Comparison of ENCODE assay signal across 8 cellular contexts in the genomic region with DNA sequence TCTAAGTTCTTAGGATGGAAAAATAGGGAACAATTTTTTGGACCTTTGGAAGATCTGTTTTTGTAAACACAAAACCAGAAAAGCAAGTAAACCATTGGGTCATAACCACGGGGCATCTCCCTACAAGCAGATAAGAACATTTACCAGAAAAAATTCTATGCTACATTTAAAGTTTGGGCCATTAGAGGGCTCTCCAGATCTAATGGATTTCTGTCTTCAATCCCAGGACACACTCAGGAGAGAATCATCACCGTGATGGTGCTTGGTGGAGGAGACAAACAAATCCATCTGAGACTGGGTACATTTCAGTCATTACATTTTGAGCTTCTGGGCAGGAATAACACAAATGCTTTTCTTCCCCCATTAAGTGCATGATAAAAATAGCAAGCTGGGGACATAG.
DNase-seq lines count a peak whose midpoint lies in the region; ATAC-seq, FAIRE-seq and TF ChIP-seq lines count a peak whose summit lies in the region.

No MANE protein-coding gene starts in this region.

- no peak overlapping the region for H3K27ac Mint-ChIP-seq in T-helper 17 cell

- H2AFZ ChIP-seq in mesenchymal stem cell (ENCODE audit: low read depth, low read length) = no peak overlapping the region

- H2AK5ac ChIP-seq in mesenchymal stem cell (ENCODE audit: low read length, severe bottlenecking) = no peak overlapping the region

- no peak overlapping the region for H3K27ac ChIP-seq in mesenchymal stem cell (ENCODE audit: low read length, poor library complexity, severe bottlenecking)

- WGBS in mesenchymal stem cell = 0% methylated on average over 1 of the region's 2 CpGs

- peaks cover 3% of the 10 kb centered on the region for H3K4me1 Mint-ChIP-seq in T-helper 17 cell

- no peak overlapping the region for H2BK5ac ChIP-seq in mesenchymal stem cell (ENCODE audit: low read depth, low read length, poor library complexity, severe bottlenecking)

- no peak overlapping the region for H4K91ac ChIP-seq in mesenchymal stem cell (ENCODE audit: low read length)

- H3K36me3 Mint-ChIP-seq in T-helper 17 cell (ENCODE audit: low read depth) = no peaks in the 10 kb centered on the region

- H3K27me3 ChIP-seq in bronchial epithelial cell (ENCODE audit: control insufficient read depth, insufficient read depth, low read length) (no peaks in the 10 kb centered on the region), mesenchymal stem cell (ENCODE audit: control insufficient read depth in 1 of 2, insufficient read depth in 1 of 2, low read length in 2 of 2) (no peaks in the 10 kb centered on the region)

- no peak overlapping the region for H2BK120ac ChIP-seq in mesenchymal stem cell (ENCODE audit: low read depth, low read length)

- TF ChIP-seq CTCF in bronchial epithelial cell (IDR thresholded peaks at IDR 0.05; ENCODE audit: insufficient read depth, low read length, severe bottlenecking) = peak; percentile 34

- H3K14ac ChIP-seq in mesenchymal stem cell (ENCODE audit: low read length in 2 of 2) = no peak overlapping the region

- no peak overlapping the region for H2BK12ac ChIP-seq in mesenchymal stem cell (ENCODE audit: low read length in 2 of 2)

- no peak overlapping the region for H2BK15ac ChIP-seq in mesenchymal stem cell (ENCODE audit: low read depth, poor library complexity, severe bottlenecking)

- no peak for ATAC-seq in GM21576 (IDR thresholded peaks at IDR 0.05; ENCODE audit: unreplicated experiment)
- no peak for ATAC-seq in T-helper 17 cell

- no peaks in the 10 kb centered on the region for H3K36me3 ChIP-seq in bronchial epithelial cell (ENCODE audit: control insufficient read depth, insufficient read depth, low read length)
- H3K36me3 ChIP-seq in mesenchymal stem cell (ENCODE audit: control insufficient read depth in 1 of 2, insufficient read depth in 2 of 2, low read depth in 1 of 2, low read length in 2 of 2) = no peaks in the 10 kb centered on the region

- H3K18ac ChIP-seq in mesenchymal stem cell (ENCODE audit: low read depth in 1 of 2, low read length in 2 of 2) = no peak overlapping the region

- DNase-seq in ELR (ENCODE audit: low read depth) = peak; percentile 18
- DNase-seq in NCI-H1092 treated with DMSO at 0.1 percent for 48 hours (lab: John Stamatoyannopoulos, UW) = peak; percentile 66
- DNase-seq in bronchial epithelial cell (ENCODE audit: low read depth) = peak; percentile 59
- peak; percentile 0 for DNase-seq in mesenchymal stem cell
- no peak for DNase-seq in T-helper 17 cell
- DNase-seq in T1000 (lab: John Stamatoyannopoulos, UW) = no peak
- DNase-seq in activated CD4-positive, alpha-beta T cell treated with anti-CD3 and anti-CD28 coated beads for 1 hour = no peak

- H3K4me2 ChIP-seq in mesenchymal stem cell (ENCODE audit: low read length, poor library complexity, severe bottlenecking) = no peak overlapping the region

- H3K9ac ChIP-seq in mesenchymal stem cell (ENCODE audit: low read length) = peak overlapping the region; percentile 56

- no peak overlapping the region for H3K4me3 Mint-ChIP-seq in T-helper 17 cell

- no peaks in the 10 kb centered on the region for H3K4me1 ChIP-seq in mesenchymal stem cell (ENCODE audit: control insufficient read depth, insufficient read depth, low read depth, low read length)

- no peak for FAIRE-seq in bronchial epithelial cell (lab: Jason Lieb, UNC)

- H3K23ac ChIP-seq in mesenchymal stem cell (ENCODE audit: low read length in 2 of 2) = no peak overlapping the region

- no peak overlapping the region for H3K4ac ChIP-seq in mesenchymal stem cell (ENCODE audit: low read depth in 1 of 2, low read length in 2 of 2)

- H3K4me3 ChIP-seq in bronchial epithelial cell (ENCODE audit: low read depth, low read length) (no peak overlapping the region), mesenchymal stem cell (ENCODE audit: insufficient read depth in 1 of 2, low read depth in 1 of 2, low read length in 2 of 2) (no peak overlapping the region)

- H3K9me3 ChIP-seq in mesenchymal stem cell (ENCODE audit: control insufficient read depth, low read length) (no peaks in the 10 kb centered on the region), T-helper 17 cell (ENCODE audit: control insufficient read depth, low read length, poor library complexity, severe bottlenecking) (no peaks in the 10 kb centered on the region)

- H3K79me1 ChIP-seq in mesenchymal stem cell (replicated peaks; ENCODE audit: low read length, poor library complexity, severe bottlenecking) = no peaks in the 10 kb centered on the region

- H4K8ac ChIP-seq in mesenchymal stem cell (ENCODE audit: low read length) = no peak overlapping the region

- H3K27me3 Mint-ChIP-seq in T-helper 17 cell = peaks cover 25% of the 10 kb centered on the region

Comparison
In these comparisons a context has a peak if more than half of its experiments do, and no peak if none do; other contexts are left out.
1. DNase-seq: peak in ELR (single experiment), NCI-H1092 treated with DMSO at 0.1 percent for 48 hours (single experiment), bronchial epithelial cell (single experiment) and mesenchymal stem cell (single experiment); none in T-helper 17 cell (0 of 3), T1000 (single experiment) and activated CD4-positive, alpha-beta T cell treated with anti-CD3 and anti-CD28 coated beads for 1 hour (single experiment).